ENCODE assay signal across 8 cellular contexts in genomic region chr3:33439421-33440327, GRCh38. TPM values are rescaled to one million over a fixed set of nuclear protein-coding genes. Genes with fewer than 3 reads are reported as not detected.
DNase-seq lines count a peak whose midpoint lies in the region; ATAC-seq lines count a peak whose summit lies in the region.

No MANE protein-coding gene starts in this region.

- DNase-seq in GF-D8 (lab: John Stamatoyannopoulos, UW) (peak; percentile 19), left lobe of liver (ENCODE audit: low spot score) (peak; percentile 66), SIG-M5 (lab: John Stamatoyannopoulos, UW) (no peak)
- peak; percentile 61 for DNase-seq in activated CD4-positive, CD25-positive, alpha-beta regulatory T cell treated with anti-CD3 and anti-CD28 coated beads, Interleukin-2, amount 50 U/mL, for 72 hours
- peak; percentile 8 for DNase-seq in stimulated activated CD4-positive, alpha-beta T cell treated with anti-CD3 and anti-CD28 coated beads, Interleukin-2, amount 100 ng/mL, for 4 hours (ENCODE audit: low read depth)

- peak; percentile 13 for ATAC-seq in GM21390 (IDR thresholded peaks at IDR 0.05; ENCODE audit: unreplicated experiment)
- ATAC-seq in left lobe of liver, result peak; percentile 55

- peak overlapping the region; percentile 89 for H3K27ac ChIP-seq in HUES64 (ENCODE audit: low read depth, low read length)
- H3K27ac ChIP-seq in cingulate gyrus (ENCODE audit: low read depth, low read length), result peak overlapping the region; percentile 96

- no peaks in the 10 kb centered on the region for H3K9me3 ChIP-seq in HUES64 (ENCODE audit: insufficient read depth, low read depth, low read length)

- no peaks in the 10 kb centered on the region for H3K36me3 ChIP-seq in HUES64 (ENCODE audit: insufficient read depth, low read length)

- peak overlapping the region; percentile 91 for H3K9ac ChIP-seq in HUES64 (ENCODE audit: low read depth, low read length)

- peaks cover 36% of the 10 kb centered on the region for H3K4me1 ChIP-seq in HUES64 (ENCODE audit: insufficient read depth, low read length)

- peak overlapping the region; percentile 75 for H3K4me3 ChIP-seq in HUES64 (ENCODE audit: low read length)

- under 1% methylated on average over 99 of the region's 99 CpGs for WGBS in HUES64

- no peaks in the 10 kb centered on the region for H3K27me3 ChIP-seq in HUES64 (ENCODE audit: insufficient read depth, low read length)

RNA-seq across cellular contexts. Expression of gene UBP1, which starts 0.5 kb away (rescaled TPM):
- 59.5 TPM for polyA plus RNA-seq in HUES64 (2013, experiment 1 of 2)
- polyA plus RNA-seq in HUES64 (2013, experiment 2 of 2), result 57.7 TPM
- 24.3 TPM for total RNA-seq in left lobe of liver
